ENCODE assay signal across 20 cellular contexts in genomic region chr6:88134575-88134974, GRCh38. TPM values are rescaled to one million over a fixed set of nuclear protein-coding genes. Genes with fewer than 3 reads are reported as not detected.
"Had no signal": no experiment of that assay in that cellular context is flagged by ENCODE, and none has a peak within 500 bp of the region (broad histone marks: within the 10 kb centered on the region; RNA-seq: fewer than 3 reads in every experiment).

No MANE protein-coding gene starts in this region.

- H3K27me3 ChIP-seq: heart left ventricle, transverse colon had no signal

- FAIRE-seq: frontal cortex, islet of Langerhans had no signal

- H3K27ac ChIP-seq: coronary artery, heart left ventricle, neutrophil, psoas muscle, skin epidermis, thoracic aorta had no signal

- H3K4me1 ChIP-seq: heart left ventricle, psoas muscle had no signal

- H3K9me3 Mint-ChIP-seq: naive thymus-derived CD8-positive, alpha-beta T cell; stimulated activated naive CD8-positive, alpha-beta T cell treated with anti-CD3 and anti-CD28 coated beads, Interleukin-15, Interleukin-2, amounts not matched to agents 100 ng/mL and 50 ng/mL, for 24 hours had no signal

- H3K36me3 ChIP-seq: heart left ventricle, neutrophil, thoracic aorta, transverse colon had no signal

- ATAC-seq: esophagus mucosa; heart left ventricle; naive thymus-derived CD8-positive, alpha-beta T cell; psoas muscle; sciatic nerve had no signal

- H3K27ac Mint-ChIP-seq: naive thymus-derived CD8-positive, alpha-beta T cell; stimulated activated naive CD8-positive, alpha-beta T cell treated with anti-CD3 and anti-CD28 coated beads, Interleukin-15, Interleukin-2, amounts not matched to agents 100 ng/mL and 50 ng/mL, for 24 hours had no signal

- H3K4me3 ChIP-seq: coronary artery, heart left ventricle, psoas muscle, skin epidermis, thoracic aorta, transverse colon had no signal

- H3K4me3 Mint-ChIP-seq: naive thymus-derived CD8-positive, alpha-beta T cell; stimulated activated naive CD8-positive, alpha-beta T cell treated with anti-CD3 and anti-CD28 coated beads, Interleukin-15, Interleukin-2, amounts not matched to agents 100 ng/mL and 50 ng/mL, for 24 hours had no signal

- H3K36me3 Mint-ChIP-seq: naive thymus-derived CD8-positive, alpha-beta T cell had no signal

- H3K9me3 ChIP-seq: heart left ventricle, neutrophil, psoas muscle, thoracic aorta, transverse colon had no signal

- DNase-seq: effector CD8-positive, alpha-beta T cell; heart left ventricle; hippocampal formation; kidney glomerular epithelial cell; naive thymus-derived CD8-positive, alpha-beta T cell; psoas muscle; transverse colon had no signal

RNA-seq across cellular contexts. Expression of gene CNR1, which starts 31.6 kb away (rescaled TPM):
- total RNA-seq: chondrocyte, fibroblast of lung, glomerular endothelial cell, osteoblast had no signal
- polyA plus RNA-seq: fibroblast of lung; naive thymus-derived CD8-positive, alpha-beta T cell had no signal
